Comparison of ENCODE assay signal across 1 cellular context in genomic region chr1:231937013-231937754, GRCh38.
TF ChIP-seq lines count a peak whose summit lies in the region.

No MANE protein-coding gene starts in this region.

TF ChIP-seq in GM23338, 12 proteins besides CTCF, POLR2A, EP300 and RAD21 (continued from another document):
- TF ChIP-seq REST (IDR thresholded peaks at IDR 0.05; ENCODE audit: unreplicated experiment) (no peak), CREB1 (CRISPR knock-in tag; IDR thresholded peaks at IDR 0.05; ENCODE audit: low read depth) (no peak), NANOG (IDR thresholded peaks at IDR 0.05; ENCODE audit: borderline replicate concordance) (no peak), POLR2AphosphoS5 (IDR thresholded peaks at IDR 0.05; ENCODE audit: low read depth) (no peak), EZH2phosphoT487 (IDR thresholded peaks at IDR 0.05; ENCODE audit: unreplicated experiment) (no peak), JUNB (IDR thresholded peaks at IDR 0.05; ENCODE audit: unreplicated experiment) (no peak)
